Comparison of ENCODE assay signal across 2 cellular contexts in the genomic region with DNA sequence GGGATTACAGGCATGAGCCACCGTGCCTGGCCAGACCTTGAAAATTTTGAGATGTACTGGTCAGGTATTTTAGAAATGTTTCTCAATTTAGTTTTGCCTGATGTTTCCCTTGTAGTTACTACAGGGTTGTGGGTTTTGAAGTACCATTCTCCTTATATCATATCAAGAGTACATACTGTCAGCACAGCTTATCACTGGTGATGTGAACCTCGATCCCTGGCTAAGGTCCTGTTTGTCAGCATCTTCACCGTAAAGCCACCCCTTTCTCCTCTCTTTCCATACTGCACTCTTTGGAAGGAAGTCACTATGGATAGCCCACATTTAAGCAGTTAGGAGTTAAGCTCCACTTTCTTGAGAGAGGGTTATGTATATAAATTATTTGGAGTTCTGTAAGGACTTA.
TF ChIP-seq lines count a peak whose summit lies in the region.

No MANE protein-coding gene starts in this region.

TF ChIP-seq in IMR-90, 13 proteins besides CTCF, POLR2A, EP300 and RAD21:
- TF ChIP-seq, protein P1, sequence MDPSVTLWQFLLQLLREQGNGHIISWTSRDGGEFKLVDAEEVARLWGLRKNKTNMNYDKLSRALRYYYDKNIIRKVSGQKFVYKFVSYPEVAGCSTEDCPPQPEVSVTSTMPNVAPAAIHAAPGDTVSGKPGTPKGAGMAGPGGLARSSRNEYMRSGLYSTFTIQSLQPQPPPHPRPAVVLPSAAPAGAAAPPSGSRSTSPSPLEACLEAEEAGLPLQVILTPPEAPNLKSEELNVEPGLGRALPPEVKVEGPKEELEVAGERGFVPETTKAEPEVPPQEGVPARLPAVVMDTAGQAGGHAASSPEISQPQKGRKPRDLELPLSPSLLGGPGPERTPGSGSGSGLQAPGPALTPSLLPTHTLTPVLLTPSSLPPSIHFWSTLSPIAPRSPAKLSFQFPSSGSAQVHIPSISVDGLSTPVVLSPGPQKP (IDR thresholded peaks at IDR 0.05; ENCODE audit: borderline replicate concordance, low read depth, low read length): no peak
- no peak for TF ChIP-seq NFE2L2 (IDR thresholded peaks at IDR 0.05; ENCODE audit: low read depth, low read length)
- TF ChIP-seq MAFK (IDR thresholded peaks at IDR 0.05; ENCODE audit: low read depth, low read length): no peak
- TF ChIP-seq BHLHE40 (IDR thresholded peaks at IDR 0.05; ENCODE audit: low read depth, low read length): no peak
- TF ChIP-seq, protein P2, sequence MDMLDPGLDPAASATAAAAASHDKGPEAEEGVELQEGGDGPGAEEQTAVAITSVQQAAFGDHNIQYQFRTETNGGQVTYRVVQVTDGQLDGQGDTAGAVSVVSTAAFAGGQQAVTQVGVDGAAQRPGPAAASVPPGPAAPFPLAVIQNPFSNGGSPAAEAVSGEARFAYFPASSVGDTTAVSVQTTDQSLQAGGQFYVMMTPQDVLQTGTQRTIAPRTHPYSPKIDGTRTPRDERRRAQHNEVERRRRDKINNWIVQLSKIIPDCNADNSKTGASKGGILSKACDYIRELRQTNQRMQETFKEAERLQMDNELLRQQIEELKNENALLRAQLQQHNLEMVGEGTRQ (IDR thresholded peaks at IDR 0.05; ENCODE audit: low read depth, low read length): no peak
- TF ChIP-seq MXI1 (IDR thresholded peaks at IDR 0.05; ENCODE audit: borderline replicate concordance, low read depth, low read length): no peak
- TF ChIP-seq MAZ (IDR thresholded peaks at IDR 0.05; ENCODE audit: borderline replicate concordance, low read depth, low read length): no peak
- no peak for TF ChIP-seq SMC3 (IDR thresholded peaks at IDR 0.05; ENCODE audit: low read depth, low read length)
- no peak for TF ChIP-seq CHD1 (IDR thresholded peaks at IDR 0.05; ENCODE audit: low read depth, low read length)
- TF ChIP-seq RCOR1 (IDR thresholded peaks at IDR 0.05; ENCODE audit: insufficient replicate concordance, low read length): no peak
- no peak for TF ChIP-seq FOS (IDR thresholded peaks at IDR 0.05; ENCODE audit: low read depth, low read length)
- TF ChIP-seq CEBPB (IDR thresholded peaks at IDR 0.05; ENCODE audit: low read depth, low read length): no peak

TF ChIP-seq in WTC11, 78 proteins besides CTCF, POLR2A, EP300 and RAD21 (continued from another document):
- TF ChIP-seq, protein P3, sequence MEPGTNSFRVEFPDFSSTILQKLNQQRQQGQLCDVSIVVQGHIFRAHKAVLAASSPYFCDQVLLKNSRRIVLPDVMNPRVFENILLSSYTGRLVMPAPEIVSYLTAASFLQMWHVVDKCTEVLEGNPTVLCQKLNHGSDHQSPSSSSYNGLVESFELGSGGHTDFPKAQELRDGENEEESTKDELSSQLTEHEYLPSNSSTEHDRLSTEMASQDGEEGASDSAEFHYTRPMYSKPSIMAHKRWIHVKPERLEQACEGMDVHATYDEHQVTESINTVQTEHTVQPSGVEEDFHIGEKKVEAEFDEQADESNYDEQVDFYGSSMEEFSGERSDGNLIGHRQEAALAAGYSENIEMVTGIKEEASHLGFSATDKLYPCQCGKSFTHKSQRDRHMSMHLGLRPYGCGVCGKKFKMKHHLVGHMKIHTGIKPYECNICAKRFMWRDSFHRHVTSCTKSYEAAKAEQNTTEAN (CRISPR knock-in tag; IDR thresholded peaks at IDR 0.05): no peak
- no peak for TF ChIP-seq ZNF396 (CRISPR knock-in tag; IDR thresholded peaks at IDR 0.05; ENCODE audit: borderline replicate concordance)
- no peak for TF ChIP-seq ZNF423 (CRISPR knock-in tag; IDR thresholded peaks at IDR 0.05)
- TF ChIP-seq RELA (CRISPR knock-in tag; IDR thresholded peaks at IDR 0.05; ENCODE audit: borderline replicate concordance): no peak
- TF ChIP-seq SOX15 (CRISPR knock-in tag; IDR thresholded peaks at IDR 0.05): no peak
- TF ChIP-seq, protein P4, sequence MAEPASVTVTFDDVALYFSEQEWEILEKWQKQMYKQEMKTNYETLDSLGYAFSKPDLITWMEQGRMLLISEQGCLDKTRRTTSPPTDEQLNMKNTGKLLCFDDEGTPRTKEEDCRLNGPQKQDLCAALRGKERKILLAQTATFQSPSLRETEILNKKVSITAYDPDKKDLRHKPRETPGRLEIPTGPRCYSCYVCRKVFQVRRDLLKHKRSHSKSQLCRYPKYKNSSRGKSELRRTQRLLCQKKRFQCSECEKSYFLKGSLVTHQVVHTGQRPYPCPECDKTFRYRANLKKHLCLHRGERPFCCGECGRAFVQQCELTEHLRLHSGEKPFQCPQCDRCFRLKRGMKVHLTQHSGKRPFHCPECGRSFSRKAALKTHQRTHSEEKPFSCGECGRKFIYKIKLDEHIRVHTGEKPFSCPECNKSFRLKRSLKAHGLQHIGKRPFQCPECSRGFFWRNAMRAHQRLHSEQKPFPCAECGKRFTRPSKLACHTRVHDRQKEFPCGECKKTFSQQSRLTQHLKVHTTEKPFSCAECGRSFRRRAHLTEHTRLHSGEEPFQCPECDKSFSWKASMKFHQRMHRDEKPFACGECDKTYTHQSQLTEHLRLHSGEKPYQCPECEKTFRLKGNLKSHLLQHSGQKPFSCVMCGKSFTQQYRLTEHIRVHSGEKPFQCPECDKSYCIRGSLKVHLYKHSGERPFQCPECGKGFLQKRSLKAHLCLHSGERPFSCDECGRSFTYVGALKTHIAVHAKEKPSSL (CRISPR knock-in tag; conservative IDR thresholded peaks at IDR 0.05): no peak
- no peak for TF ChIP-seq ZNF263 (CRISPR knock-in tag; IDR thresholded peaks at IDR 0.05; ENCODE audit: low read depth)
- TF ChIP-seq TEAD4 (CRISPR knock-in tag; IDR thresholded peaks at IDR 0.05): no peak
- TF ChIP-seq ZNF219 (CRISPR knock-in tag; IDR thresholded peaks at IDR 0.05; ENCODE audit: borderline replicate concordance): no peak
- TF ChIP-seq, protein P5, sequence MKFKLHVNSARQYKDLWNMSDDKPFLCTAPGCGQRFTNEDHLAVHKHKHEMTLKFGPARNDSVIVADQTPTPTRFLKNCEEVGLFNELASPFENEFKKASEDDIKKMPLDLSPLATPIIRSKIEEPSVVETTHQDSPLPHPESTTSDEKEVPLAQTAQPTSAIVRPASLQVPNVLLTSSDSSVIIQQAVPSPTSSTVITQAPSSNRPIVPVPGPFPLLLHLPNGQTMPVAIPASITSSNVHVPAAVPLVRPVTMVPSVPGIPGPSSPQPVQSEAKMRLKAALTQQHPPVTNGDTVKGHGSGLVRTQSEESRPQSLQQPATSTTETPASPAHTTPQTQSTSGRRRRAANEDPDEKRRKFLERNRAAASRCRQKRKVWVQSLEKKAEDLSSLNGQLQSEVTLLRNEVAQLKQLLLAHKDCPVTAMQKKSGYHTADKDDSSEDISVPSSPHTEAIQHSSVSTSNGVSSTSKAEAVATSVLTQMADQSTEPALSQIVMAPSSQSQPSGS (CRISPR knock-in tag; IDR thresholded peaks at IDR 0.05; ENCODE audit: borderline replicate concordance, low read depth): no peak
- TF ChIP-seq, protein P6, sequence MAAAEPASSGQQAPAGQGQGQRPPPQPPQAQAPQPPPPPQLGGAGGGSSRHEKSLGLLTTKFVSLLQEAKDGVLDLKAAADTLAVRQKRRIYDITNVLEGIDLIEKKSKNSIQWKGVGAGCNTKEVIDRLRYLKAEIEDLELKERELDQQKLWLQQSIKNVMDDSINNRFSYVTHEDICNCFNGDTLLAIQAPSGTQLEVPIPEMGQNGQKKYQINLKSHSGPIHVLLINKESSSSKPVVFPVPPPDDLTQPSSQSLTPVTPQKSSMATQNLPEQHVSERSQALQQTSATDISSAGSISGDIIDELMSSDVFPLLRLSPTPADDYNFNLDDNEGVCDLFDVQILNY (CRISPR knock-in tag; IDR thresholded peaks at IDR 0.05): no peak
- no peak for TF ChIP-seq ZBTB21 (CRISPR knock-in tag; IDR thresholded peaks at IDR 0.05; ENCODE audit: borderline replicate concordance)
- TF ChIP-seq TEAD1 (CRISPR knock-in tag; IDR thresholded peaks at IDR 0.05): no peak
